ENCODE assay signal across 14 cellular contexts in the genomic region with DNA sequence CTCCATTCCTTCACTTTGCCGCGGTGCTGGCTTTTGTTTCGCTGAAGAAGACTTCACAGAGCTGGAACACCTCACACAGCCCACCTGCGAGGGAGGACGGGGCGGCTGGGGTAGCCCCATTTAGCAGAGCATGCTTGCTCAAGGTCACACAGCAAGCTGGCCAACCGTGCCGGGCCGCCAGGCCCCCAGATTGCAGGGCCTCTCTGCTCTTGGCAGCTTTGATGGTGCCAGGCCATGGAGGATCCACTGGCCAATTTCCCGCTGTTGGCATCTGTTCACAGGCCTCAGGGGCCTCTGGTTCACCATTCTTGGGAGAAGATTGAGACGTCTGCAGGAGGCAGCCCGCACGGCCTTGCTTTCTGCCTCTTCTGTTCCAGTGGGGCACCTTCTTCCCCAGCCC.
"Had no signal": no experiment of that assay in that cellular context is flagged by ENCODE, and none has a peak within 500 bp of the region (broad histone marks: within the 10 kb centered on the region; RNA-seq: fewer than 3 reads in every experiment).

No MANE protein-coding gene starts in this region.

- H3K4me3 ChIP-seq: heart left ventricle, mucosa of descending colon, psoas muscle, stomach had no signal

- H3K4me3 Mint-ChIP-seq: natural killer cell had no signal

- H3K27ac ChIP-seq: heart left ventricle, parathyroid adenoma, psoas muscle, stomach had no signal

- H3K79me2 ChIP-seq: parathyroid adenoma had no signal

- H3K4me1 Mint-ChIP-seq: natural killer cell had no signal

- H3K4me1 ChIP-seq: heart left ventricle, parathyroid adenoma, psoas muscle, stomach had no signal

- H3K36me3 ChIP-seq: heart left ventricle, stomach had no signal

- H3K9ac ChIP-seq: parathyroid adenoma had no signal

- H2AFZ ChIP-seq: parathyroid adenoma had no signal

- DNase-seq: cortex of kidney; effector memory CD4-positive, alpha-beta T cell; heart left ventricle; hippocampal formation; kidney glomerular epithelial cell; mammary epithelial cell; mucosa of descending colon; natural killer cell; occipital lobe; psoas muscle; stimulated activated naive CD4-positive, alpha-beta T cell; stomach; trophoblast cell had no signal

- H3K9me3 Mint-ChIP-seq: natural killer cell had no signal

- H3K27ac Mint-ChIP-seq: natural killer cell had no signal

- H3K36me3 Mint-ChIP-seq: natural killer cell had no signal

- H3K9me3 ChIP-seq: heart left ventricle, mucosa of descending colon, psoas muscle, stomach had no signal
